In the genomic region with DNA sequence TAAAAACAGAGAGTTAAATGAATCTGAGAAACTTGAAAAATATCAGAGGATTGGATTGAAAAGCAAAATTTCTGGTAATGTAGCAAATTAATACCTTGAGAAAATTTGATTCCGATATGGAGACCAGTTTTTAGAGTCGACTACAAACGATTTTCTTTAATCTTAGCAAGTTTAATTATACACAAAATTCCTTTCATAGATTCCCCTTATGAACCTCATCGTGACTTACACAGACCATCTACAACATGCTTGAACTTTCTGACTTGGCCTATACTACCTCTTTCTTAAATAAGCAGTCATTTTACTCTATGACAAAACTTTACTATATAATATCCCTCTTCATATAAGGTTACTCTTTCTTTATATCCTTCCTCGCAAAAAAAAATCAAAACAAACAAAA, we compare ENCODE assay signal across 19 cellular contexts.
DNase-seq lines count a peak whose midpoint lies in the region; ATAC-seq, FAIRE-seq and TF ChIP-seq lines count a peak whose summit lies in the region.
"Had no signal": no experiment of that assay in that cellular context is flagged by ENCODE, and none has a peak within 500 bp of the region (broad histone marks: within the 10 kb centered on the region; RNA-seq: fewer than 3 reads in every experiment).

No MANE protein-coding gene starts in this region.

- no peaks in the 10 kb centered on the region for H3K36me3 ChIP-seq in K562 (ENCODE audit: control insufficient read depth, insufficient read depth, low read length)
- H3K36me3 ChIP-seq: HAP-1 had no signal

- no peak for ATAC-seq in K562
- ATAC-seq in HG02852 (IDR thresholded peaks at IDR 0.05; ENCODE audit: unreplicated experiment): no peak
- ATAC-seq: T-helper 17 cell had no signal

- no peaks in the 10 kb centered on the region for H3K9me3 ChIP-seq in K562 (replicated peaks; ENCODE audit: control insufficient read depth, insufficient read depth, low read depth, low read length)
- H3K9me3 ChIP-seq: HAP-1 had no signal

- in situ Hi-C loops in K562 (cut with MboI): no loop called here

- H4K20me1 ChIP-seq in K562 (replicated peaks; ENCODE audit: control insufficient read depth, insufficient read depth, low read length): no peaks in the 10 kb centered on the region

- H3K9ac ChIP-seq in K562 (ENCODE audit: insufficient read depth in 1 of 2, low read depth in 2 of 2, low read length in 2 of 2): no peak overlapping the region
- H3K9ac ChIP-seq: GM23248 had no signal

- peak; percentile 3 for DNase-seq in NCI-H82 (lab: John Stamatoyannopoulos, UW)
- DNase-seq in NCI-H82 treated with DMSO at 0.1 percent for 48 hours (lab: John Stamatoyannopoulos, UW; ENCODE audit: unreplicated experiment): no peak
- DNase-seq in NB4 (ENCODE audit: low read depth): peak; percentile 15
- DNase-seq in K562 (ENCODE audit: extremely low read depth in 1 of 4, low spot score in 3 of 4): no peak
- no peak for DNase-seq in stimulated activated CD4-positive, alpha-beta T cell treated with anti-CD3 and anti-CD28 coated beads, Interleukin-2, amount 100 ng/mL, for 48 hours
- no peak for DNase-seq in occipital lobe (lab: John Stamatoyannopoulos, UW)
- no peak for DNase-seq in glomerular visceral epithelial cell (ENCODE audit: extremely low spot score)
- DNase-seq: DND-41, GM23248, NCI-H1417 treated with DMSO at 0.1 percent for 48 hours, NCI-H187, SHP77, SW 1271, T-helper 17 cell had no signal

- WGBS in K562 (ENCODE audit: insufficient coverage, low coverage, missing lambda C conversion rate): 0% methylated on average over 5 of the region's 5 CpGs

- H2AFZ ChIP-seq in K562 (ENCODE audit: low read depth, low read length): no peak overlapping the region
- H2AFZ ChIP-seq: GM23248 had no signal

- TF ChIP-seq POLR2A in NB4 (IDR thresholded peaks at IDR 0.05; ENCODE audit: extremely low read depth, insufficient read length) (no peak), K562 (conservative IDR thresholded peaks at IDR 0.05) (no peak)

- TF ChIP-seq RAD21 in K562 (CRISPR knock-in tag; conservative IDR thresholded peaks at IDR 0.05 in 1 of 2, IDR thresholded peaks at IDR 0.05 in 1 of 2): no peak

- H3K4me1 ChIP-seq in K562 (replicated peaks in 1 of 2; ENCODE audit: control insufficient read depth in 2 of 2, insufficient read depth in 2 of 2, low read length in 2 of 2): no peaks in the 10 kb centered on the region
- H3K4me1 ChIP-seq: HAP-1 had no signal

- TF ChIP-seq CTCF in NB4 (IDR thresholded peaks at IDR 0.05; ENCODE audit: low read depth, low read length): no peak
- no peak for TF ChIP-seq CTCF in K562 (IDR thresholded peaks at IDR 0.05 in 2 of 3, conservative IDR thresholded peaks at IDR 0.05 in 1 of 3; ENCODE audit: insufficient read depth in 2 of 3, low read depth in 1 of 3, low read length in 3 of 3)

- H3K4me3 ChIP-seq in NB4 (ENCODE audit: low read depth, low read length): no peak overlapping the region
- no peak overlapping the region for H3K4me3 ChIP-seq in K562
- H3K4me3 ChIP-seq: GM23248, HAP-1 had no signal

- H3K79me2 ChIP-seq in K562 (ENCODE audit: control insufficient read depth, insufficient read depth, low read length): no peaks in the 10 kb centered on the region

- POLR2A ChIA-PET in K562 (lab: Yijun Ruan, JAX): no interaction called here

- no peak overlapping the region for H3K27ac ChIP-seq in K562 (ENCODE audit: extremely low read depth, low read depth, low read length)
- H3K27ac ChIP-seq: GM23248 had no signal

- H3K27me3 ChIP-seq in K562 (ENCODE audit: control insufficient read depth in 2 of 2, insufficient read depth in 2 of 2, low read length in 2 of 2): no peaks in the 10 kb centered on the region

- no peaks in the 10 kb centered on the region for H3K9me1 ChIP-seq in K562 (ENCODE audit: control insufficient read depth, insufficient read depth, low read length)

- BruUV-seq in K562 (replicated peaks; lab: Mats Ljungman, UMichigan): no TSS peak

- intact Hi-C loops in K562 (cut with micrococcal nuclease): no loop called here

- no peak for FAIRE-seq in K562 (lab: Jason Lieb, UNC)
- FAIRE-seq: A204.1, D721Med, GM12891 had no signal

- CTCF ChIA-PET in K562 (lab: Yijun Ruan, JAX; ENCODE audit: low intra/inter-chr PET ratio): no interaction called here

- H3K4me2 ChIP-seq in K562 (ENCODE audit: insufficient read depth, low read length): no peak overlapping the region

- TF ChIP-seq EP300 in K562 (IDR thresholded peaks at IDR 0.05; ENCODE audit: low read length): no peak

TF ChIP-seq in K562, 482 proteins besides CTCF, POLR2A, EP300 and RAD21:
- TF ChIP-seq ZFP36 (IDR thresholded peaks at IDR 0.05; ENCODE audit: low read depth, low read length, partially characterized antibody): peak; percentile 35
- TF ChIP-seq MEF2A (IDR thresholded peaks at IDR 0.05; ENCODE audit: control insufficient read depth, low read depth, low read length): no peak
- no peak for TF ChIP-seq ZNF184 (CRISPR knock-in tag; IDR thresholded peaks at IDR 0.05)

Comparison
In these comparisons a context has a peak if more than half of its experiments do, and no peak if none do; other contexts are left out.
1. DNase-seq: peak in NCI-H82 (single experiment) and NB4 (single experiment); none in NCI-H82 treated with DMSO at 0.1 percent for 48 hours (single experiment), K562 (0 of 4), stimulated activated CD4-positive, alpha-beta T cell treated with anti-CD3 and anti-CD28 coated beads, Interleukin-2, amount 100 ng/mL, for 48 hours (0 of 2), occipital lobe (single experiment) and glomerular visceral epithelial cell (single experiment).